Comparison of ENCODE assay signal across 29 cellular contexts in the genomic region with DNA sequence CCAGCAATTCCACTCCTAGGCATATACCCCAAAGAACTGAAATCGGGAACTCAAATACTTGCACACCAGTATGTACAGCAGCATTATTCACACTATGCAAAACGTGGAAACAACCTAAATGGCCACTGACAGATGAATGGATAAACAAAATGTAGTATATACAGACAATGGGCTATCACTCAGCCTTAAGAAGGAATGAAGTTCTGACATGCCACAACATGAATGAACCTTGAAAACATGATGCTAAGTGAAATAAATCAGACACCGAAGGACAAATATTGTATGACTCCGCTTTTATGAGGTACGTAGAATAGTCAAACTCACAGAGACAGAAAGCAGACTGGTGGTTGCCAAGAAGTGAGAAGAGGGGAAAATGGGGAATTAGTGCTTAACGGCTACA. TPM values are rescaled to one million over a fixed set of nuclear protein-coding genes. Genes with fewer than 3 reads are reported as not detected.
"Had no signal": no experiment of that assay in that cellular context is flagged by ENCODE, and none has a peak within 500 bp of the region (broad histone marks: within the 10 kb centered on the region; RNA-seq: fewer than 3 reads in every experiment).

No MANE protein-coding gene starts in this region.

- H3K27me3 Mint-ChIP-seq: activated T-helper 17 cell treated with anti-CD3 and anti-CD28 coated beads, Interleukin-2, amount 50 U/mL, for 72 hours; brain had no signal

- H3K4me1 ChIP-seq: prostate gland, testis, vagina had no signal

- H3K36me3 ChIP-seq: esophagus squamous epithelium, gastroesophageal sphincter, heart left ventricle, neutrophil, ovary, prostate gland, vagina had no signal

- H3K27ac ChIP-seq: esophagus squamous epithelium, gastroesophageal sphincter, heart left ventricle, neutrophil, ovary, prostate gland, testis, vagina, VCaP had no signal

- DNase-seq: activated CD4-positive, alpha-beta T cell treated with anti-CD3 and anti-CD28 coated beads, Interleukin-2, amount 50 U/mL, for 4 hours; activated T-cell treated with anti-CD3 and anti-CD28 coated beads, Interleukin-2, amount 50 U/mL, for 1 hour; aorta; caudate nucleus; effector memory CD4-positive, alpha-beta T cell; esophagus squamous epithelium; heart left ventricle; left ventricle myocardium superior; ovary; stimulated activated CD4-positive, alpha-beta T cell treated with anti-CD3 and anti-CD28 coated beads, Interleukin-2, amount 100 ng/mL, for 48 hours; stimulated activated CD8-positive, alpha-beta memory T cell treated with anti-CD3 and anti-CD28 coated beads, Interleukin-4, amount 100 ng/mL, for 48 hours; stimulated activated naive B cell treated with anti-CD40 and anti-IgM and Interleukin-4, amounts not matched to agents 10 μg/mL and 1 μg/mL and 100 μg/mL, for 72 hours; SW 1271; testis; trophoblast cell had no signal

- ATAC-seq: activated CD4-positive, CD25-positive, alpha-beta regulatory T cell treated with anti-CD3 and anti-CD28 coated beads, Interleukin-2, amount 50 U/mL, for 24 hours; activated T-helper 17 cell treated with anti-CD3 and anti-CD28 coated beads, Interleukin-2, amount 50 U/mL, for 72 hours; gastroesophageal sphincter; heart left ventricle; left ventricle myocardium superior; stimulated activated naive B cell treated with anti-CD40 and anti-IgM and Interleukin-4, amounts not matched to agents 10 μg/mL and 1 μg/mL and 100 μg/mL, for 72 hours had no signal

- H3K27ac Mint-ChIP-seq: dendritic cell treated with granulocyte-macrophage colony-stimulating factor and Interleukin-4, amounts not matched to agents 40 ng/mL and 50 ng/mL, for 4 days; mesothelial cell of epicardium; nephron; stimulated activated naive B cell treated with anti-CD40 and anti-IgM and Interleukin-4, amounts not matched to agents 10 μg/mL and 1 μg/mL and 100 μg/mL, for 72 hours; T-helper 2 cell treated with Interferon-gamma antibody and Interleukin-4, amounts not matched to agents 5 μg/mL and 100 μg/mL, for 36 hours had no signal

- H3K4me3 ChIP-seq: esophagus squamous epithelium, gastroesophageal sphincter, heart left ventricle, ovary, prostate gland, testis, vagina had no signal

- H3K4me3 Mint-ChIP-seq: brain; dendritic cell treated with granulocyte-macrophage colony-stimulating factor and Interleukin-4, amounts not matched to agents 40 ng/mL and 50 ng/mL, for 4 days; mesothelial cell of epicardium; nephron; stimulated activated naive B cell treated with anti-CD40 and anti-IgM and Interleukin-4, amounts not matched to agents 10 μg/mL and 1 μg/mL and 100 μg/mL, for 72 hours; T-helper 2 cell treated with Interferon-gamma antibody and Interleukin-4, amounts not matched to agents 5 μg/mL and 100 μg/mL, for 36 hours had no signal

- H3K27me3 ChIP-seq: esophagus squamous epithelium, gastroesophageal sphincter, heart left ventricle, ovary, testis, vagina had no signal

- H3K9me3 ChIP-seq: esophagus squamous epithelium, gastroesophageal sphincter, heart left ventricle, neutrophil, ovary, prostate gland, testis, vagina had no signal

- H3K9me3 Mint-ChIP-seq: activated T-helper 17 cell treated with anti-CD3 and anti-CD28 coated beads, Interleukin-2, amount 50 U/mL, for 72 hours; dendritic cell treated with granulocyte-macrophage colony-stimulating factor and Interleukin-4, amounts not matched to agents 40 ng/mL and 50 ng/mL, for 4 days; nephron; stimulated activated naive B cell treated with anti-CD40 and anti-IgM and Interleukin-4, amounts not matched to agents 10 μg/mL and 1 μg/mL and 100 μg/mL, for 72 hours; T-helper 2 cell treated with Interferon-gamma antibody and Interleukin-4, amounts not matched to agents 5 μg/mL and 100 μg/mL, for 36 hours had no signal

- H3K36me3 Mint-ChIP-seq: brain; mesothelial cell of epicardium; stimulated activated naive B cell treated with anti-CD40 and anti-IgM and Interleukin-4, amounts not matched to agents 10 μg/mL and 1 μg/mL and 100 μg/mL, for 72 hours had no signal

RNA-seq across cellular contexts. Expression of gene CCN6, which starts 59.1 kb away (rescaled TPM):
- total RNA-seq: aorta, endothelial cell of umbilical vein, gastroesophageal sphincter, heart left ventricle, left ventricle myocardium superior, mesothelial cell of epicardium, vagina had no signal
- polyA plus RNA-seq: adipose tissue, aorta, endothelial cell of umbilical vein, heart left ventricle, ovary had no signal
